ENCODE assay signal across 8 cellular contexts in genomic region chr2:98385050-98385699, GRCh38. TPM values are rescaled to one million over a fixed set of nuclear protein-coding genes. Genes with fewer than 3 reads are reported as not detected.
DNase-seq lines count a peak whose midpoint lies in the region; ATAC-seq and TF ChIP-seq lines count a peak whose summit lies in the region.

No MANE protein-coding gene starts in this region.

- H3K4me3 ChIP-seq in GM06990 (replicated peaks; ENCODE audit: low read depth, low read length): no peak overlapping the region
- H3K4me3 ChIP-seq in Jurkat, Clone E6-1 (ENCODE audit: low read length): no peak overlapping the region

- H3K4me1 Mint-ChIP-seq in naive B cell: peaks cover 0 to 4% (median 0%) of the 10 kb centered on the region in 3 donors

- ATAC-seq in esophagus mucosa (peak; percentile 81), naive B cell (ENCODE audit: low read depth in 2 of 2) (peak; percentile 72 to 77), GM21528 (IDR thresholded peaks at IDR 0.05; ENCODE audit: low FRiP score, unreplicated experiment) (no peak)

- DNase-seq in GM06990 (ENCODE audit: extremely low read depth, insufficient read length): peak; percentile 29
- peak; percentile 76 for DNase-seq in Jurkat, Clone E6-1 (ENCODE audit: low read depth, low spot score)
- peak; percentile 83 for DNase-seq in OCI-M1 (lab: John Stamatoyannopoulos, UW)
- peak; percentile 66 for DNase-seq in activated T-cell treated with anti-CD3 and anti-CD28 coated beads for 24 hours (ENCODE audit: low read depth)
- DNase-seq in naive B cell: peak; percentile 54
- DNase-seq in stimulated activated CD8-positive, alpha-beta memory T cell treated with anti-CD3 and anti-CD28 coated beads, Interleukin-7, amount 100 ng/mL, for 4 hours (ENCODE audit: low read depth in 2 of 2): peak; percentile 36 to 50

- H3K27ac Mint-ChIP-seq in naive B cell: peak overlapping the region in 1 of 6 donors; percentile 13

- no peaks in the 10 kb centered on the region for H3K36me3 Mint-ChIP-seq in naive B cell

- peak overlapping the region in 1 of 8 donors; percentile 49 for H3K4me3 Mint-ChIP-seq in naive B cell

- H3K27me3 Mint-ChIP-seq in naive B cell: peaks cover 4 to 41% (median 20%) of the 10 kb centered on the region in 3 donors

- H3K9me3 Mint-ChIP-seq in naive B cell: peaks cover 0 to 2% (median 0%) of the 10 kb centered on the region in 7 donors

- no peaks in the 10 kb centered on the region; the same call in 1 of the 2 replicates for H3K27me3 ChIP-seq in GM06990 (replicated peaks; ENCODE audit: control insufficient read depth, insufficient read depth, low read length)

- TF ChIP-seq CTCF in GM06990 (IDR thresholded peaks at IDR 0.05; ENCODE audit: insufficient read depth, low read length, poor library complexity, severe bottlenecking): peak; percentile 99

- no peaks in the 10 kb centered on the region for H3K36me3 ChIP-seq in GM06990 (ENCODE audit: control insufficient read depth, insufficient read depth, low read length)

RNA-seq across cellular contexts. Expression of gene CNGA3, which starts 38.9 kb away (rescaled TPM):
- polyA plus RNA-seq in Jurkat, Clone E6-1 (2012; ENCODE audit: insufficient read depth, insufficient read length): not detected
- total RNA-seq in esophagus mucosa: not detected
- not detected for polyA plus RNA-seq in naive B cell (ENCODE audit: low read depth in 6 of 6)

RNA-seq across cellular contexts. Expression of gene INPP4A, which starts 59.5 kb away (rescaled TPM):
- 41.7 TPM for polyA plus RNA-seq in Jurkat, Clone E6-1 (2012; ENCODE audit: insufficient read depth, insufficient read length)
- total RNA-seq in esophagus mucosa: 8.2 TPM
- 1 to 10 TPM; 1.8 to 4.3 (median 2.9) TPM for polyA plus RNA-seq in naive B cell (ENCODE audit: low read depth in 6 of 6)

Comparison
In these comparisons a context has a peak if more than half of its experiments do, and no peak if none do; other contexts are left out.
1. DNase-seq: peak in every context shown above with its lines; median percentile 83 in OCI-M1; 76 in Jurkat, Clone E6-1; 66 in activated T-cell treated with anti-CD3 and anti-CD28 coated beads for 24 hours; 54 in naive B cell; 43 in stimulated activated CD8-positive, alpha-beta memory T cell treated with anti-CD3 and anti-CD28 coated beads, Interleukin-7, amount 100 ng/mL, for 4 hours; 29 in GM06990.